In the genomic region with DNA sequence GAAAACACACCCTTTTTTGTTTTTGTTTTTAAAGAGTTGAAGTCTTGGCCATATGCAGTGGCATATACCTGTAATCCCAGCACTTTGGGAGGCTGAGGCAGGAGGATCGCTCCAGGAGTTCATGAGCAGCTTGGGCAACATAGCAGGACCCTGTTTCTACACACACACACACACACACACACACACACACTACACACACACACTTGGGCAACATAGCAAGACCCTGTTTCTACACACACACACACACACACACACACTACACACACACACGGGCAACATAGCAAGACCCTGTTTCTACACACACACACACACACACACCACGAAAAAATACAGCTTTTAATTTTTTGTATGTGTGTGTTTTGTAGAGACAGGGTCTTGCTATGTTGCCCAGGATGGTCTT, we compare ENCODE assay signal across 20 cellular contexts.
"Had no signal": no experiment of that assay in that cellular context is flagged by ENCODE, and none has a peak within 500 bp of the region (broad histone marks: within the 10 kb centered on the region; RNA-seq: fewer than 3 reads in every experiment).

No MANE protein-coding gene starts in this region.

- H3K9me3 ChIP-seq: esophagus muscularis mucosa, gastroesophageal sphincter, left lung, lower lobe of right lung, right atrium auricular region, tibial artery, upper lobe of left lung, vagina had no signal

- H3K4me3 Mint-ChIP-seq: dendritic cell treated with granulocyte-macrophage colony-stimulating factor and Interleukin-4, amounts not matched to agents 40 ng/mL and 50 ng/mL, for 4 days; effector memory CD8-positive, alpha-beta T cell; immature natural killer cell; memory B cell; natural killer cell treated with Interleukin-12 subunit alpha and Interleukin-12 subunit beta and Interleukin-15 and Interleukin-18, amount 100 ng/mL, for 72 hours; stimulated activated naive CD8-positive, alpha-beta T cell treated with anti-CD3 and anti-CD28 coated beads, Interleukin-15, Interleukin-2, amounts not matched to agents 100 ng/mL and 50 ng/mL, for 24 hours had no signal

- H3K27ac ChIP-seq: epithelial cell of prostate, esophagus muscularis mucosa, gastroesophageal sphincter, left lung, lower lobe of right lung, right atrium auricular region, tibial artery, upper lobe of left lung, vagina had no signal

- FAIRE-seq: colon, keratinocyte had no signal

- H3K27me3 ChIP-seq: esophagus muscularis mucosa, gastroesophageal sphincter, left lung, right atrium auricular region, tibial artery, upper lobe of left lung, vagina had no signal

- H3K4me3 ChIP-seq: esophagus muscularis mucosa, gastroesophageal sphincter, left lung, lower lobe of right lung, right atrium auricular region, smooth muscle cell, tibial artery, upper lobe of left lung, vagina had no signal

- H3K36me3 Mint-ChIP-seq: immature natural killer cell; natural killer cell treated with Interleukin-12 subunit alpha and Interleukin-12 subunit beta and Interleukin-15 and Interleukin-18, amount 100 ng/mL, for 72 hours had no signal

- H3K9me3 Mint-ChIP-seq: dendritic cell treated with granulocyte-macrophage colony-stimulating factor and Interleukin-4, amounts not matched to agents 40 ng/mL and 50 ng/mL, for 4 days; effector memory CD8-positive, alpha-beta T cell; immature natural killer cell; memory B cell; natural killer cell treated with Interleukin-12 subunit alpha and Interleukin-12 subunit beta and Interleukin-15 and Interleukin-18, amount 100 ng/mL, for 72 hours; stimulated activated naive CD8-positive, alpha-beta T cell treated with anti-CD3 and anti-CD28 coated beads, Interleukin-15, Interleukin-2, amounts not matched to agents 100 ng/mL and 50 ng/mL, for 24 hours had no signal

- ATAC-seq: effector memory CD8-positive, alpha-beta T cell; gastroesophageal sphincter; left lung; lower lobe of right lung; natural killer cell treated with Interleukin-12 subunit alpha and Interleukin-12 subunit beta and Interleukin-15 and Interleukin-18, amount 100 ng/mL, for 72 hours had no signal

- DNase-seq: effector memory CD8-positive, alpha-beta T cell; immature natural killer cell; left lung; lower lobe of right lung; midbrain; stimulated activated CD4-positive, alpha-beta T cell treated with anti-CD3 and anti-CD28 coated beads, Interleukin-2, amount 100 ng/mL, for 48 hours; tibial artery; upper lobe of left lung had no signal

- H3K27me3 Mint-ChIP-seq: dendritic cell treated with granulocyte-macrophage colony-stimulating factor and Interleukin-4, amounts not matched to agents 40 ng/mL and 50 ng/mL, for 4 days; effector memory CD8-positive, alpha-beta T cell; memory B cell; natural killer cell treated with Interleukin-12 subunit alpha and Interleukin-12 subunit beta and Interleukin-15 and Interleukin-18, amount 100 ng/mL, for 72 hours; stimulated activated naive CD8-positive, alpha-beta T cell treated with anti-CD3 and anti-CD28 coated beads, Interleukin-15, Interleukin-2, amounts not matched to agents 100 ng/mL and 50 ng/mL, for 24 hours had no signal

- H3K27ac Mint-ChIP-seq: memory B cell had no signal

- H3K36me3 ChIP-seq: gastroesophageal sphincter, left lung, lower lobe of right lung, right atrium auricular region, tibial artery, upper lobe of left lung, vagina had no signal
